Comparison of ENCODE assay signal across 1 cellular context in genomic region chr6:23823421-23823820, GRCh38.
TF ChIP-seq lines count a peak whose summit lies in the region.

No MANE protein-coding gene starts in this region.

TF ChIP-seq in SK-N-SH, 30 proteins besides CTCF, POLR2A, EP300 and RAD21 (continued from another document):
- TF ChIP-seq ELF1 (IDR thresholded peaks at IDR 0.05), result no peak
- TF ChIP-seq, protein P1, sequence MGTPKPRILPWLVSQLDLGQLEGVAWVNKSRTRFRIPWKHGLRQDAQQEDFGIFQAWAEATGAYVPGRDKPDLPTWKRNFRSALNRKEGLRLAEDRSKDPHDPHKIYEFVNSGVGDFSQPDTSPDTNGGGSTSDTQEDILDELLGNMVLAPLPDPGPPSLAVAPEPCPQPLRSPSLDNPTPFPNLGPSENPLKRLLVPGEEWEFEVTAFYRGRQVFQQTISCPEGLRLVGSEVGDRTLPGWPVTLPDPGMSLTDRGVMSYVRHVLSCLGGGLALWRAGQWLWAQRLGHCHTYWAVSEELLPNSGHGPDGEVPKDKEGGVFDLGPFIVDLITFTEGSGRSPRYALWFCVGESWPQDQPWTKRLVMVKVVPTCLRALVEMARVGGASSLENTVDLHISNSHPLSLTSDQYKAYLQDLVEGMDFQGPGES (IDR thresholded peaks at IDR 0.05; ENCODE audit: low read depth, low read length), result no peak
- no peak for TF ChIP-seq POLR2AphosphoS5 (IDR thresholded peaks at IDR 0.05; ENCODE audit: low read depth, low read length)
- TF ChIP-seq GABPA (IDR thresholded peaks at IDR 0.05; ENCODE audit: low read depth), result no peak
- TF ChIP-seq, protein P2, sequence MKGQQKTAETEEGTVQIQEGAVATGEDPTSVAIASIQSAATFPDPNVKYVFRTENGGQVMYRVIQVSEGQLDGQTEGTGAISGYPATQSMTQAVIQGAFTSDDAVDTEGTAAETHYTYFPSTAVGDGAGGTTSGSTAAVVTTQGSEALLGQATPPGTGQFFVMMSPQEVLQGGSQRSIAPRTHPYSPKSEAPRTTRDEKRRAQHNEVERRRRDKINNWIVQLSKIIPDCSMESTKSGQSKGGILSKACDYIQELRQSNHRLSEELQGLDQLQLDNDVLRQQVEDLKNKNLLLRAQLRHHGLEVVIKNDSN (IDR thresholded peaks at IDR 0.05; ENCODE audit: borderline replicate concordance, low read depth), result no peak
- no peak for TF ChIP-seq GATA2 (CRISPR knock-in tag; IDR thresholded peaks at IDR 0.05)
- no peak for TF ChIP-seq RXRA (IDR thresholded peaks at IDR 0.05; ENCODE audit: borderline replicate concordance, low read depth)
- no peak for TF ChIP-seq TCF12 (IDR thresholded peaks at IDR 0.05)
- no peak for TF ChIP-seq YY1 (IDR thresholded peaks at IDR 0.05; ENCODE audit: low read depth)
